Comparison of ENCODE assay signal across 28 cellular contexts in genomic region chr16:66908762-66909559, GRCh38. TPM values are rescaled to one million over a fixed set of nuclear protein-coding genes. Genes with fewer than 3 reads are reported as not detected.
"Had no signal": no experiment of that assay in that cellular context is flagged by ENCODE, and none has a peak within 500 bp of the region (broad histone marks: within the 10 kb centered on the region; RNA-seq: fewer than 3 reads in every experiment).

No MANE protein-coding gene starts in this region.

- H3K27me3 ChIP-seq: hepatocyte, right lobe of liver, testis, tibial nerve, upper lobe of right lung, vagina had no signal

- ATAC-seq: psoas muscle; stimulated activated memory B cell treated with anti-CD40 and anti-IgM and Interleukin-4, amounts not matched to agents 10 μg/mL and 1 μg/mL and 100 μg/mL, for 72 hours; upper lobe of right lung had no signal

- H3K79me2 ChIP-seq: hepatocyte had no signal

- DNase-seq: effector CD4-positive, alpha-beta T cell; foreskin melanocyte; head of caudate nucleus; mammary epithelial cell; naive thymus-derived CD4-positive, alpha-beta T cell; retina; stimulated activated CD4-positive, alpha-beta T cell treated with anti-CD3 and anti-CD28 coated beads, Interleukin-1b, Interleukin-23, amount 100 ng/mL, for 48 hours; stimulated activated CD4-positive, alpha-beta T cell treated with anti-CD3 and anti-CD28 coated beads, Interleukin-4, amount 100 ng/mL, for 24 hours; stimulated activated naive CD8-positive, alpha-beta T cell treated with anti-CD3 and anti-CD28 coated beads, Interleukin-15, amount 100 ng/mL, for 72 hours; testis; upper lobe of right lung had no signal

- H3K4me2 ChIP-seq: hepatocyte had no signal

- H3K9me3 ChIP-seq: neutrophil, psoas muscle, right lobe of liver, testis, tibial nerve, upper lobe of right lung, vagina had no signal

- H3K4me1 ChIP-seq: right lobe of liver had no signal

- H3K27ac ChIP-seq: hepatocyte, neutrophil, psoas muscle, right lobe of liver, testis, tibial nerve, upper lobe of right lung, vagina had no signal

- H3K4me3 ChIP-seq: coronary artery, hepatocyte, psoas muscle, right lobe of liver, testis, tibial nerve, upper lobe of right lung, vagina had no signal

- H2AFZ ChIP-seq: hepatocyte had no signal

- H3K36me3 ChIP-seq: neutrophil, right lobe of liver, tibial nerve, upper lobe of right lung, vagina had no signal

RNA-seq across cellular contexts. Expression of gene CDH16, which starts 9.7 kb away (rescaled TPM):
- total RNA-seq: dermis microvascular lymphatic vessel endothelial cell; endodermal cell; endothelial cell of umbilical vein; mesenteric fat pad; mononuclear cell; naive thymus-derived CD4-positive, alpha-beta T cell; osteoblast; subcutaneous adipose tissue; upper lobe of right lung had no signal
- polyA plus RNA-seq: endothelial cell of umbilical vein; liver; naive thymus-derived CD4-positive, alpha-beta T cell; neural cell had no signal

RNA-seq across cellular contexts. Expression of gene RRAD, which starts 16.4 kb away (rescaled TPM):
- polyA plus RNA-seq: naive thymus-derived CD4-positive, alpha-beta T cell had no signal
